33 cellular contexts compared by ENCODE assay signal in genomic region chr10:49745756-49746155, GRCh38. TPM values are rescaled to one million over a fixed set of nuclear protein-coding genes. Genes with fewer than 3 reads are reported as not detected.
"Had no signal": no experiment of that assay in that cellular context is flagged by ENCODE, and none has a peak within 500 bp of the region (broad histone marks: within the 10 kb centered on the region; RNA-seq: fewer than 3 reads in every experiment).

No MANE protein-coding gene starts in this region.

- H3K9me3 Mint-ChIP-seq: activated B cell treated with CpG ODN at 0.5 μM for 24 hours; activated CD4-positive, alpha-beta memory T cell treated with anti-CD3 and anti-CD28 coated beads for 36 hours; brain had no signal

- H3K4me1 Mint-ChIP-seq: activated B cell treated with CpG ODN at 0.5 μM for 24 hours; activated naive CD4-positive, alpha-beta T cell treated with anti-CD3 and anti-CD28 coated beads, Interleukin-2, amount 10 ng/mL, durations not matched to agents 7 days and 5 days; activated naive CD8-positive, alpha-beta T cell treated with anti-CD3 and anti-CD28 coated beads, Interleukin-2, amount 50 U/mL, for 24 hours; brain had no signal

- DNase-seq: activated B cell treated with CpG ODN at 0.5 μM for 24 hours; activated CD4-positive, alpha-beta memory T cell treated with anti-CD3 and anti-CD28 coated beads for 36 hours; activated CD4-positive, alpha-beta T cell treated with anti-CD3 and anti-CD28 coated beads for 4 hours; activated CD4-positive, alpha-beta T cell treated with anti-CD3 and anti-CD28 coated beads, Interleukin-2, amount 50 U/mL, for 1 hour; activated CD4-positive, CD25-positive, alpha-beta regulatory T cell treated with anti-CD3 and anti-CD28 coated beads, Interleukin-2, amount 50 U/mL, for 72 hours; activated effector memory CD4-positive, alpha-beta T cell treated with Interleukin-2 at 50 U/mL for 16 hours; activated naive CD4-positive, alpha-beta T cell treated with anti-CD3 and anti-CD28 coated beads, Interleukin-2, amount 10 ng/mL, durations not matched to agents 7 days and 5 days; activated naive CD8-positive, alpha-beta T cell treated with anti-CD3 and anti-CD28 coated beads, Interleukin-2, amount 50 U/mL, for 24 hours; activated T-cell treated with anti-CD3 and anti-CD28 coated beads for 4 hours; activated T-cell treated with anti-CD3 and anti-CD28 coated beads, Interleukin-2, amount 50 U/mL, for 48 hours; anterior cingulate cortex; caudate nucleus; MM.1S; MV-4-11; NCI-H1092; NCI-H1436 treated with DMSO at 0.1 percent for 48 hours; NCI-H1694 treated with DMSO at 0.1 percent for 48 hours; NCI-H2029; NCI-H2171; NCI-H510A; NCI-H526; NCI-H748 treated with DMSO at 0.1 percent for 48 hours; NK-92 treated with Interleukin-12 subunit alpha and Interleukin-12 subunit beta, amount 100 ng/mL, for 24 hours; PC-9; SIG-M5; T-helper 1 cell; T-helper 2 cell; T-helper 9 cell had no signal

- H3K27me3 Mint-ChIP-seq: activated B cell treated with CpG ODN at 0.5 μM for 24 hours; activated CD4-positive, alpha-beta memory T cell treated with anti-CD3 and anti-CD28 coated beads for 36 hours; activated naive CD4-positive, alpha-beta T cell treated with anti-CD3 and anti-CD28 coated beads, Interleukin-2, amount 10 ng/mL, durations not matched to agents 7 days and 5 days; activated naive CD8-positive, alpha-beta T cell; activated naive CD8-positive, alpha-beta T cell treated with anti-CD3 and anti-CD28 coated beads, Interleukin-2, amount 50 U/mL, for 24 hours had no signal

- H3K4me3 Mint-ChIP-seq: activated B cell treated with CpG ODN at 0.5 μM for 24 hours; activated CD4-positive, alpha-beta memory T cell treated with anti-CD3 and anti-CD28 coated beads for 36 hours; activated naive CD4-positive, alpha-beta T cell treated with anti-CD3 and anti-CD28 coated beads, Interleukin-2, amount 10 ng/mL, durations not matched to agents 7 days and 5 days; activated naive CD8-positive, alpha-beta T cell; activated naive CD8-positive, alpha-beta T cell treated with anti-CD3 and anti-CD28 coated beads, Interleukin-2, amount 50 U/mL, for 24 hours; brain had no signal

- H3K36me3 Mint-ChIP-seq: activated CD4-positive, alpha-beta memory T cell treated with anti-CD3 and anti-CD28 coated beads for 36 hours; activated naive CD4-positive, alpha-beta T cell treated with anti-CD3 and anti-CD28 coated beads, Interleukin-2, amount 10 ng/mL, durations not matched to agents 7 days and 5 days; activated naive CD8-positive, alpha-beta T cell; brain had no signal

- H3K27ac Mint-ChIP-seq: activated B cell treated with CpG ODN at 0.5 μM for 24 hours; activated CD4-positive, alpha-beta memory T cell treated with anti-CD3 and anti-CD28 coated beads for 36 hours; activated naive CD4-positive, alpha-beta T cell treated with anti-CD3 and anti-CD28 coated beads, Interleukin-2, amount 10 ng/mL, durations not matched to agents 7 days and 5 days; activated naive CD8-positive, alpha-beta T cell; activated naive CD8-positive, alpha-beta T cell treated with anti-CD3 and anti-CD28 coated beads, Interleukin-2, amount 50 U/mL, for 24 hours; brain had no signal

- ATAC-seq: activated naive CD8-positive, alpha-beta T cell treated with anti-CD3 and anti-CD28 coated beads, Interleukin-2, amount 50 U/mL, for 24 hours; Right ventricle myocardium inferior; SK-N-SH treated with all-trans-retinoic acid at 6 μM for 48 hours had no signal

RNA-seq across cellular contexts. Expression of gene OGDHL, which starts 16.4 kb away (rescaled TPM):
- total RNA-seq: activated B cell treated with CpG ODN at 0.5 μM for 24 hours, bronchial epithelial cell, PC-9 had no signal
